ENCODE assay signal across 1 cellular context in genomic region chr20:34375977-34376430, GRCh38.
TF ChIP-seq lines count a peak whose summit lies in the region.

No MANE protein-coding gene starts in this region.

TF ChIP-seq in GM23338, 12 proteins besides CTCF, POLR2A, EP300 and RAD21 (continued from another document):
- no peak for TF ChIP-seq ZNF462 (CRISPR knock-in tag; IDR thresholded peaks at IDR 0.05)
TF ChIP-seq in GM23338: peak in this region for 0.
